ENCODE assay signal across 9 cellular contexts in the genomic region with DNA sequence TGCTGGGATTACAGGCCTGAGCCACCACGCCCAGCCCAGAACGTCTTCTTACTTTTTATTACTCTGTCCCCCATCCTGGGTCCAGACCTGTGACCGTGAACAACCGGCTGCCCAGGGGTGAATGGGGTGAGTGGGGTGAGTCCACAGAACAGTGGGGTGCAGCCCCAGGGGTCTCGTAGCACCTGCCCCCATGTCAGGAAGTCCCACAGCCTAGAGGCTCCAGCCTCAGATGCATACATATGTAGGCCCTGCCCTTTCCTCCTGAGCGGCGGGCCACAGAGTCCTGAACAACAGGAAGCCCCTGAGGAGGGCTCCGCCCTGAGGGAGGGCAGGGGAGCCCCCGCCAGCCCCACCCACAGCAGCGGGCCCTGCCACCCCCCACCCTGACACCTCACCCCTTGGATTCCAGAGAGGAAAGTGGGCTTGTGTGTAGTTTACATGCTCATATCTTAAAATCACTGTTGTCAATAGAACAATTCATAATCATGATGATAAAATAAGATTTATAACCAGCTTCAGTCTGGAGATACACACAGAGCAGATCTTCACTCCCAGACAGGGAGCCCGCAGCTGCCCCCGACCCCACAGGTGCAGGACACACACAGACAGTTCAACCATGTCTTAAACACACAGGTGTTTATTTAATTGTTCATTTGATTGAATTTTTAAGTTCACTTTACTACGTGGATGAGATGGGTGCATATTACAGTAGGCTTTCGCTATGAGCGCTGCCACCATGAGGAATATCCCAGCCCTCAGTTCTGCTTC. TPM values are rescaled to one million over a fixed set of nuclear protein-coding genes. Genes with fewer than 3 reads are reported as not detected.
DNase-seq lines count a peak whose midpoint lies in the region; ATAC-seq and TF ChIP-seq lines count a peak whose summit lies in the region.
"Had no signal": no experiment of that assay in that cellular context is flagged by ENCODE, and none has a peak within 500 bp of the region (broad histone marks: within the 10 kb centered on the region; RNA-seq: fewer than 3 reads in every experiment).

No MANE protein-coding gene starts in this region.

- H3K79me2 ChIP-seq in Karpas-422 (ENCODE audit: low read length), result no peaks in the 10 kb centered on the region

- DNase-seq in DMS 273 (lab: John Stamatoyannopoulos, UW; ENCODE audit: unreplicated experiment) (peak; percentile 31), DMS 273 treated with DMSO at 0.1 percent for 48 hours (lab: John Stamatoyannopoulos, UW) (no peak), activated gamma-delta T cell (lab: John Stamatoyannopoulos, UW) (peak; percentile 36), upper lobe of right lung (no peak), NCI-H1092 (lab: John Stamatoyannopoulos, UW) (no peak), Karpas-422 (no peak), hepatic stellate cell (ENCODE audit: low spot score) (no peak)

- H3K9me2 ChIP-seq in Karpas-422 (replicated peaks; ENCODE audit: insufficient read depth, low read length), result no peaks in the 10 kb centered on the region

- no peaks in the 10 kb centered on the region for H4K20me1 ChIP-seq in Karpas-422 (ENCODE audit: insufficient read depth, low read depth, low read length)

- no peak overlapping the region for H2AFZ ChIP-seq in Karpas-422 (ENCODE audit: low read length)

- no peak overlapping the region for H3K4me3 ChIP-seq in mucosa of rectum (ENCODE audit: low read length in 2 of 2)
- no peak overlapping the region for H3K4me3 ChIP-seq in upper lobe of right lung
- no peak overlapping the region for H3K4me3 ChIP-seq in Karpas-422 (ENCODE audit: low read length)

- H3K9ac ChIP-seq in mucosa of rectum (ENCODE audit: low read depth in 1 of 2, low read length in 2 of 2), result peak overlapping the region; percentile 18 to 24
- no peak overlapping the region for H3K9ac ChIP-seq in Karpas-422 (ENCODE audit: low read length)

- intact Hi-C loops in upper lobe of right lung (cut with DNase I), result no loop called here

- peaks cover 0 to 3% of the 10 kb centered on the region in 2 donors for H3K27me3 ChIP-seq in mucosa of rectum (ENCODE audit: control insufficient read depth in 2 of 2, insufficient read depth in 2 of 2, low read length in 2 of 2)
- H3K27me3 ChIP-seq in upper lobe of right lung, result no peaks in the 10 kb centered on the region
- no peaks in the 10 kb centered on the region for H3K27me3 ChIP-seq in Karpas-422 (ENCODE audit: low read length)

- H3K4me1 ChIP-seq in mucosa of rectum (ENCODE audit: control insufficient read depth in 2 of 2, insufficient read depth in 2 of 2, low read length in 2 of 2), result peaks cover 7% of the 10 kb centered on the region in 2 donors
- H3K4me1 ChIP-seq in upper lobe of right lung, result peaks cover 22% of the 10 kb centered on the region
- H3K4me1 ChIP-seq in Karpas-422 (ENCODE audit: low read length), result peaks cover 14% of the 10 kb centered on the region

- peak; percentile 4 for ATAC-seq in upper lobe of right lung

- no peak for TF ChIP-seq CTCF in upper lobe of right lung (IDR thresholded peaks at IDR 0.05)

- H3K27ac ChIP-seq in mucosa of rectum (ENCODE audit: low read depth in 2 of 2, low read length in 2 of 2) (peak overlapping the region; percentile 50 to 77), upper lobe of right lung (peak overlapping the region; percentile 85), Karpas-422 (ENCODE audit: low read length) (no peak overlapping the region)
- H3K27ac ChIP-seq: 22Rv1 had no signal

- H3K4me2 ChIP-seq in Karpas-422 (ENCODE audit: low read depth, low read length, poor library complexity, severe bottlenecking), result no peak overlapping the region

- no peaks in the 10 kb centered on the region for H3K9me3 ChIP-seq in mucosa of rectum (ENCODE audit: control insufficient read depth in 2 of 2, low read length in 2 of 2)
- no peaks in the 10 kb centered on the region for H3K9me3 ChIP-seq in upper lobe of right lung
- no peaks in the 10 kb centered on the region for H3K9me3 ChIP-seq in Karpas-422 (ENCODE audit: low read length)

- H3K36me3 ChIP-seq in mucosa of rectum (ENCODE audit: control insufficient read depth in 2 of 2, insufficient read depth in 2 of 2, low read length in 2 of 2) (no peaks in the 10 kb centered on the region), upper lobe of right lung (no peaks in the 10 kb centered on the region), Karpas-422 (ENCODE audit: insufficient read depth, low read length) (no peaks in the 10 kb centered on the region)

RNA-seq across cellular contexts. Expression of a gene that starts 12.4 kb away (rescaled TPM):
- total RNA-seq in upper lobe of right lung, result 11.3 TPM
- total RNA-seq in Karpas-422 (2014; rRNA removed; shearing (Covaris generic); ENCODE audit: low replicate concordance), result 8.4 and 13.7 TPM in 2 replicates

RNA-seq across cellular contexts. Expression of a gene that starts 13.9 kb away (rescaled TPM):
- 12.4 TPM for total RNA-seq in upper lobe of right lung
- 1.4 and 4.1 TPM in 2 replicates for total RNA-seq in Karpas-422 (2014; rRNA removed; shearing (Covaris generic); ENCODE audit: low replicate concordance)

RNA-seq across cellular contexts. Expression of a gene that starts 18.8 kb away (rescaled TPM):
- total RNA-seq in upper lobe of right lung, result 26.7 TPM
- 6.4 and 8.3 TPM in 2 replicates for total RNA-seq in Karpas-422 (2014; rRNA removed; shearing (Covaris generic); ENCODE audit: low replicate concordance)

RNA-seq across cellular contexts. Expression of a gene that starts 57.2 kb away (rescaled TPM):
- total RNA-seq in upper lobe of right lung, result 14.4 TPM
- total RNA-seq in Karpas-422 (2014; rRNA removed; shearing (Covaris generic); ENCODE audit: low replicate concordance), result 2.5 and 4.6 TPM in 2 replicates

Comparison
In these comparisons a context has a peak if more than half of its experiments do, and no peak if none do; other contexts are left out.
1. DNase-seq: peak in DMS 273 (single experiment) and activated gamma-delta T cell (single experiment); none in DMS 273 treated with DMSO at 0.1 percent for 48 hours (single experiment), upper lobe of right lung (single experiment), NCI-H1092 (single experiment), Karpas-422 (single experiment) and hepatic stellate cell (single experiment).